7 cellular contexts compared by ENCODE assay signal in genomic region chr18:14171301-14172141, GRCh38. TPM values are rescaled to one million over a fixed set of nuclear protein-coding genes. Genes with fewer than 3 reads are reported as not detected.
DNase-seq lines count a peak whose midpoint lies in the region; ATAC-seq, FAIRE-seq and TF ChIP-seq lines count a peak whose summit lies in the region.
"Not testable (repeated sequence)": the region's sequence is repeated elsewhere in the genome, so short reads cannot be mapped to it uniquely, and the experiment has no call there.

No MANE protein-coding gene starts in this region.

- H3K4me3 Mint-ChIP-seq in chondrocyte (ENCODE audit: unreplicated experiment); stimulated activated effector memory CD8-positive, alpha-beta T cell treated with anti-CD3 and anti-CD28 coated beads, Interleukin-12 subunit alpha, Interleukin-12 subunit beta, amount 100 ng/mL, for 72 hours: not testable (repeated sequence)

- TF ChIP-seq CTCF in chondrocyte (IDR thresholded peaks at IDR 0.05); esophagus squamous epithelium (IDR thresholded peaks at IDR 0.05); kidney (IDR thresholded peaks at IDR 0.05; ENCODE audit: borderline replicate concordance, extremely low read depth, insufficient read depth); upper lobe of left lung (IDR thresholded peaks at IDR 0.05): not testable (repeated sequence)

- not testable (repeated sequence) for H3K9ac ChIP-seq in kidney (ENCODE audit: low read length in 2 of 2)

- DNase-seq in MG63: peak; percentile 80
- peak; percentile 87 for DNase-seq in chondrocyte (ENCODE audit: low spot score)
- not testable (repeated sequence) for DNase-seq in esophagus squamous epithelium (lab: John Stamatoyannopoulos, UW); stimulated activated effector memory CD8-positive, alpha-beta T cell treated with anti-CD3 and anti-CD28 coated beads, Interleukin-12 subunit alpha, Interleukin-12 subunit beta, amount 100 ng/mL, for 72 hours (ENCODE audit: low spot score in 2 of 2)
- peak; percentile 48 for DNase-seq in kidney
- peak; percentile 53 for DNase-seq in posterior vena cava (ENCODE audit: low spot score)
- DNase-seq in upper lobe of left lung: peak in 1 of 2 donors; percentile 60

- H3K27me3 ChIP-seq in MG63, esophagus squamous epithelium, upper lobe of left lung: not testable (repeated sequence)

- not testable (repeated sequence) for H3K27me3 Mint-ChIP-seq in chondrocyte (ENCODE audit: low read depth)

- H3K4me1 ChIP-seq in esophagus squamous epithelium: peaks cover 0 to 51% (median 0%) of the 10 kb centered on the region in 3 donors
- H3K4me1 ChIP-seq in kidney (ENCODE audit: control insufficient read depth in 1 of 2, insufficient read depth in 1 of 2, low read depth in 1 of 2, low read length in 2 of 2); upper lobe of left lung: not testable (repeated sequence)

- not testable (repeated sequence) for H3K36me3 ChIP-seq in MG63; esophagus squamous epithelium; kidney (ENCODE audit: control insufficient read depth in 1 of 2, insufficient read depth in 2 of 2, low read length in 2 of 2); upper lobe of left lung

- not testable (repeated sequence) for ATAC-seq in stimulated activated effector memory CD8-positive, alpha-beta T cell treated with anti-CD3 and anti-CD28 coated beads, Interleukin-12 subunit alpha, Interleukin-12 subunit beta, amount 100 ng/mL, for 72 hours
- ATAC-seq in upper lobe of left lung (ENCODE audit: low FRiP score in 2 of 2): peak; percentile 5

- FAIRE-seq in kidney (lab: Jason Lieb, UNC): not testable (repeated sequence)

- WGBS in esophagus squamous epithelium, 2 donors: 70 to 72% methylated on average over 3 to 5 of the region's 5 CpGs
- WGBS in upper lobe of left lung, 2 donors: 94 to 96% methylated on average over 4 to 5 of the region's 5 CpGs

- H3K9me3 Mint-ChIP-seq in chondrocyte (ENCODE audit: low read depth); stimulated activated effector memory CD8-positive, alpha-beta T cell treated with anti-CD3 and anti-CD28 coated beads, Interleukin-12 subunit alpha, Interleukin-12 subunit beta, amount 100 ng/mL, for 72 hours: not testable (repeated sequence)

- TF ChIP-seq EP300 in upper lobe of left lung (IDR thresholded peaks at IDR 0.05): not testable (repeated sequence)

- TF ChIP-seq POLR2A in esophagus squamous epithelium (IDR thresholded peaks at IDR 0.05); upper lobe of left lung (IDR thresholded peaks at IDR 0.05): not testable (repeated sequence)

- not testable (repeated sequence) for H3K4me3 ChIP-seq in MG63; esophagus squamous epithelium; kidney (ENCODE audit: low read length in 2 of 2); upper lobe of left lung

- intact Hi-C loops in esophagus squamous epithelium (cut with DNase I); kidney (cut with DNase I); posterior vena cava (cut with DNase I): not testable (repeated sequence)

- H3K36me3 Mint-ChIP-seq in chondrocyte (ENCODE audit: low read depth); stimulated activated effector memory CD8-positive, alpha-beta T cell treated with anti-CD3 and anti-CD28 coated beads, Interleukin-12 subunit alpha, Interleukin-12 subunit beta, amount 100 ng/mL, for 72 hours: not testable (repeated sequence)

- H3K27ac Mint-ChIP-seq in chondrocyte (ENCODE audit: unreplicated experiment): not testable (repeated sequence)
- H3K27ac Mint-ChIP-seq in stimulated activated effector memory CD8-positive, alpha-beta T cell treated with anti-CD3 and anti-CD28 coated beads, Interleukin-12 subunit alpha, Interleukin-12 subunit beta, amount 100 ng/mL, for 72 hours: peak overlapping the region; percentile 20

- H3K4me1 Mint-ChIP-seq in chondrocyte (ENCODE audit: low read depth); stimulated activated effector memory CD8-positive, alpha-beta T cell treated with anti-CD3 and anti-CD28 coated beads, Interleukin-12 subunit alpha, Interleukin-12 subunit beta, amount 100 ng/mL, for 72 hours: not testable (repeated sequence)

- not testable (repeated sequence) for H3K9me3 ChIP-seq in MG63; esophagus squamous epithelium; kidney (ENCODE audit: control insufficient read depth in 1 of 2, low read length in 2 of 2); upper lobe of left lung

- H3K27ac ChIP-seq in esophagus squamous epithelium: peak overlapping the region in 3 of 4 donors; percentile 78 to 86 (median 86)
- not testable (repeated sequence) for H3K27ac ChIP-seq in kidney (ENCODE audit: low read depth in 2 of 2, low read length in 2 of 2); upper lobe of left lung

RNA-seq across cellular contexts. Expression of gene ZNF519, which starts 39.3 kb away (rescaled TPM):
- 4.5 and 6.4 TPM in 2 replicates for total RNA-seq in MG63 (2014; rRNA removed; shearing (Covaris generic); ENCODE audit: low replicate concordance)
- total RNA-seq in chondrocyte (2.3 to 6.5 TPM (median 2.9 TPM) in 3 replicates), esophagus squamous epithelium (10 to 100 TPM in 1 of 4 donors, 1 to 10 TPM in 3; 3.6 to 15.4 (median 5.4) TPM), kidney (6.6 TPM), posterior vena cava (10 to 100 TPM in 1 of 2 donors, 1 to 10 TPM in 1; 5.8 to 10.2 TPM), upper lobe of left lung (1 to 10 TPM; 1.4 to 8.4 (median 5.0) TPM)
- polyA plus RNA-seq in kidney (ENCODE audit: insufficient read depth, low read depth, low replicate concordance): 1.0 TPM
